ENCODE assay signal across 8 cellular contexts in genomic region chr7:141654551-141654950, GRCh38. TPM values are rescaled to one million over a fixed set of nuclear protein-coding genes. Genes with fewer than 3 reads are reported as not detected.
DNase-seq lines count a peak whose midpoint lies in the region; ATAC-seq and TF ChIP-seq lines count a peak whose summit lies in the region.

No MANE protein-coding gene starts in this region.

- 35% methylated on average over 3 of the region's 3 CpGs for WGBS in liver

- no peaks in the 10 kb centered on the region for H3K27me3 ChIP-seq in liver (ENCODE audit: control insufficient read depth in 4 of 4, insufficient read depth in 4 of 4, low read length in 3 of 4)

- DNase-seq in AML-193 (lab: John Stamatoyannopoulos, UW) (peak; percentile 79 to 81), NCI-H226 (peak; percentile 12), coronary artery (ENCODE audit: low spot score) (no peak)
- peak; percentile 5 to 7 for DNase-seq in stimulated activated CD8-positive, alpha-beta memory T cell treated with anti-CD3 and anti-CD28 coated beads, Interleukin-4, amount 100 ng/mL, for 4 hours (ENCODE audit: low read depth in 2 of 2, low spot score in 1 of 2)

- no peak overlapping the region for H3K27ac ChIP-seq in coronary artery
- H3K27ac ChIP-seq in liver (ENCODE audit: low read depth in 1 of 2, low read length in 2 of 2) = peak overlapping the region in 1 of 2 donors; percentile 21

- TF ChIP-seq CTCF in coronary artery (IDR thresholded peaks at IDR 0.05) (peak; percentile 33), liver (IDR thresholded peaks at IDR 0.05; ENCODE audit: low read depth, low read length, missing input control) (peak; percentile 83)

- no peaks in the 10 kb centered on the region for H3K9me3 ChIP-seq in liver (ENCODE audit: control insufficient read depth in 4 of 4, low read length in 3 of 4)

- ATAC-seq in GM19025 (IDR thresholded peaks at IDR 0.05; ENCODE audit: low read depth, unreplicated experiment) (peak; percentile 45), HG03159 (IDR thresholded peaks at IDR 0.05; ENCODE audit: unreplicated experiment) (peak; percentile 81)
- ATAC-seq in activated CD4-positive, CD25-positive, alpha-beta regulatory T cell treated with anti-CD3 and anti-CD28 coated beads, Interleukin-2, amount 50 U/mL, for 24 hours = peak; percentile 82 to 93

- H3K4me3 ChIP-seq in coronary artery = no peak overlapping the region
- no peak overlapping the region for H3K4me3 ChIP-seq in liver (ENCODE audit: low read depth in 1 of 3, low read length in 3 of 3)

- peaks cover 0 to 6% (median 0%) of the 10 kb centered on the region in 4 donors for H3K4me1 ChIP-seq in liver (ENCODE audit: control insufficient read depth in 4 of 4, insufficient read depth in 4 of 4, low read length in 3 of 4)

- H3K9ac ChIP-seq in liver (ENCODE audit: low read depth in 1 of 2, low read length in 2 of 2) = no peak overlapping the region

- TF ChIP-seq RAD21 in liver (IDR thresholded peaks at IDR 0.05) = peak; percentile 98 to 99

- peaks cover 0 to 18% (median 0%) of the 10 kb centered on the region in 4 donors for H3K36me3 ChIP-seq in liver (ENCODE audit: control insufficient read depth in 4 of 4, insufficient read depth in 3 of 4, low read depth in 1 of 4, low read length in 3 of 4)

TF ChIP-seq in liver, 16 proteins besides CTCF, POLR2A, EP300 and RAD21:
- TF ChIP-seq EGR1 (IDR thresholded peaks at IDR 0.05; ENCODE audit: low read depth in 2 of 2) (no peak), RXRA (IDR thresholded peaks at IDR 0.05) (peak; percentile 35 to 85), YY1 (IDR thresholded peaks at IDR 0.05) (peak; percentile 41), MAX (IDR thresholded peaks at IDR 0.05) (no peak), HNF4A (conservative IDR thresholded peaks at IDR 0.05) (peak in 1 of 2 donors; percentile 41), HNF4G (IDR thresholded peaks at IDR 0.05) (no peak), GABPA (IDR thresholded peaks at IDR 0.05 in 1 of 2, conservative IDR thresholded peaks at IDR 0.05 in 1 of 2) (peak in 1 of 2 donors; percentile 57)

RNA-seq across cellular contexts. Expression of gene DENND11, which starts 47.4 kb away (rescaled TPM):
- total RNA-seq in liver = 10 to 100 TPM; 15.9 to 48.4 TPM
- polyA plus RNA-seq in liver = 1 to 10 TPM; 8.4 to 9.8 TPM

RNA-seq across cellular contexts. Expression of gene WEE2, which starts 53.6 kb away (rescaled TPM):
- total RNA-seq in liver = not detected
- polyA plus RNA-seq in liver = not detected
